In genomic region chr16:10871157-10871991, GRCh38 we compare ENCODE assay signal across 9 cellular contexts. TPM values are rescaled to one million over a fixed set of nuclear protein-coding genes. Genes with fewer than 3 reads are reported as not detected.
DNase-seq lines count a peak whose midpoint lies in the region; ATAC-seq and TF ChIP-seq lines count a peak whose summit lies in the region.
"Had no signal": no experiment of that assay in that cellular context is flagged by ENCODE, and none has a peak within 500 bp of the region (broad histone marks: within the 10 kb centered on the region; RNA-seq: fewer than 3 reads in every experiment).

No MANE protein-coding gene starts in this region.

- ATAC-seq in GM21526 (IDR thresholded peaks at IDR 0.05; ENCODE audit: low FRiP score, unreplicated experiment), result peak; percentile 51
- ATAC-seq in foreskin keratinocyte, result peak; percentile 91

- intact Hi-C loops in Caco-2 (cut with micrococcal nuclease; ENCODE audit: unreplicated experiment), result no loop called here

- peaks cover 24% of the 10 kb centered on the region for H3K27me3 Mint-ChIP-seq in activated CD4-positive, alpha-beta T cell treated with anti-CD3 and anti-CD28 coated beads, Interleukin-2, amount 10 ng/mL, durations not matched to agents 7 days and 5 days
- H3K27me3 Mint-ChIP-seq in Caco-2 (ENCODE audit: insufficient read depth, unreplicated experiment) (peaks cover 9% of the 10 kb centered on the region), mesothelial cell of epicardium (ENCODE audit: low read depth) (peaks cover 72% of the 10 kb centered on the region)

- H3K4me1 ChIP-seq in foreskin keratinocyte, result peaks cover 11% of the 10 kb centered on the region
- no peaks in the 10 kb centered on the region; the same call in 1 of the 2 replicates for H3K4me1 ChIP-seq in Caco-2

- peak overlapping the region; percentile 41 for H3K4me3 Mint-ChIP-seq in activated CD4-positive, alpha-beta T cell treated with anti-CD3 and anti-CD28 coated beads, Interleukin-2, amount 10 ng/mL, durations not matched to agents 7 days and 5 days
- H3K4me3 Mint-ChIP-seq in Caco-2 (ENCODE audit: unreplicated experiment) (no peak overlapping the region), mesothelial cell of epicardium (no peak overlapping the region)

- peak overlapping the region; percentile 86 for H3K27ac Mint-ChIP-seq in activated CD4-positive, alpha-beta T cell treated with anti-CD3 and anti-CD28 coated beads, Interleukin-2, amount 10 ng/mL, durations not matched to agents 7 days and 5 days
- no peak overlapping the region for H3K27ac Mint-ChIP-seq in Caco-2 (ENCODE audit: unreplicated experiment)
- no peak overlapping the region for H3K27ac Mint-ChIP-seq in mesothelial cell of epicardium

- no peaks in the 10 kb centered on the region for H3K9me3 Mint-ChIP-seq in activated CD4-positive, alpha-beta T cell treated with anti-CD3 and anti-CD28 coated beads, Interleukin-2, amount 10 ng/mL, durations not matched to agents 7 days and 5 days
- H3K9me3 Mint-ChIP-seq in Caco-2 (ENCODE audit: unreplicated experiment), result no peaks in the 10 kb centered on the region
- no peaks in the 10 kb centered on the region for H3K9me3 Mint-ChIP-seq in mesothelial cell of epicardium

- no TSS peak for BruUV-seq in Caco-2 (replicated peaks; lab: Mats Ljungman, UMichigan)

- H3K36me3 Mint-ChIP-seq in activated CD4-positive, alpha-beta T cell treated with anti-CD3 and anti-CD28 coated beads, Interleukin-2, amount 10 ng/mL, durations not matched to agents 7 days and 5 days (ENCODE audit: low read depth), result peaks cover 2% of the 10 kb centered on the region
- H3K36me3 Mint-ChIP-seq in Caco-2 (ENCODE audit: insufficient read depth, unreplicated experiment), result no peaks in the 10 kb centered on the region
- no peaks in the 10 kb centered on the region for H3K36me3 Mint-ChIP-seq in mesothelial cell of epicardium

- no peaks in the 10 kb centered on the region for H3K9me3 ChIP-seq in Caco-2

- CTCF ChIA-PET in activated CD4-positive, alpha-beta T cell treated with anti-CD3 and anti-CD28 coated beads, Interleukin-2, amount 10 ng/mL, durations not matched to agents 7 days and 5 days (lab: Charles Lee), result interaction anchor here (0.6 to 1.4 kb wide), 5 partner anchors 8 to 489 kb away, joined by 3 read pairs; no protein-coding TSS in a partner anchor
- CTCF ChIA-PET in Caco-2 (lab: Charles Lee), result no interaction called here

- no peak overlapping the region for H3K4me3 ChIP-seq in Caco-2 (ENCODE audit: low read depth, low read length)

- H3K27me3 ChIP-seq in foreskin keratinocyte (peaks cover 27% of the 10 kb centered on the region), Caco-2 (replicated peaks; ENCODE audit: control insufficient read depth, insufficient read depth, low read length) (no peaks in the 10 kb centered on the region)

- H3K36me3 ChIP-seq in Caco-2 (ENCODE audit: control insufficient read depth, insufficient read depth, low read length), result no peaks in the 10 kb centered on the region

- TF ChIP-seq CTCF in foreskin keratinocyte (conservative IDR thresholded peaks at IDR 0.05), result no peak
- TF ChIP-seq CTCF in Caco-2 (IDR thresholded peaks at IDR 0.05; ENCODE audit: insufficient read depth in 1 of 2, low read depth in 1 of 2, low read length in 1 of 2, severe bottlenecking in 1 of 2, unreplicated experiment in 1 of 2), result no peak
- no peak for TF ChIP-seq CTCF in mesothelial cell of epicardium (IDR thresholded peaks at IDR 0.05; ENCODE audit: unreplicated experiment)

- DNase-seq in Daoy (ENCODE audit: low read depth) (peak; percentile 92), LoVo (ENCODE audit: low spot score) (peak; percentile 49), foreskin keratinocyte (peak; percentile 59 to 76), Caco-2 (no peak), mesothelial cell of epicardium (ENCODE audit: low spot score in 2 of 2, unreplicated experiment in 2 of 2) (no peak)
- DNase-seq in activated CD4-positive, alpha-beta T cell treated with anti-CD3 and anti-CD28 coated beads, Interleukin-2, amount 10 ng/mL, durations not matched to agents 7 days and 5 days, result peak; percentile 74
- DNase-seq in stimulated activated CD4-positive, alpha-beta T cell treated with anti-CD3 and anti-CD28 coated beads, Interleukin-15, amount 100 ng/mL, for 24 hours, result peak; percentile 79

- POLR2A ChIA-PET in activated CD4-positive, alpha-beta T cell treated with anti-CD3 and anti-CD28 coated beads, Interleukin-2, amount 10 ng/mL, durations not matched to agents 7 days and 5 days (lab: Charles Lee), result no interaction called here
- POLR2A ChIA-PET in Caco-2 (lab: Charles Lee), result no interaction called here

- peaks cover 78% of the 10 kb centered on the region for H3K4me1 Mint-ChIP-seq in activated CD4-positive, alpha-beta T cell treated with anti-CD3 and anti-CD28 coated beads, Interleukin-2, amount 10 ng/mL, durations not matched to agents 7 days and 5 days
- H3K4me1 Mint-ChIP-seq in Caco-2 (ENCODE audit: low read depth, unreplicated experiment) (no peaks in the 10 kb centered on the region), mesothelial cell of epicardium (no peaks in the 10 kb centered on the region)

- H3K27ac ChIP-seq in foreskin keratinocyte, result no peak overlapping the region
- H3K27ac ChIP-seq: VCaP had no signal

RNA-seq across cellular contexts. Expression of gene CIITA, which starts 5.6 kb away (rescaled TPM):
- not detected in 2 replicates for total RNA-seq in Daoy (2014; rRNA removed; shearing (Covaris generic))
- 10 to 100 TPM; 21.5 to 24.6 TPM for total RNA-seq in activated CD4-positive, alpha-beta T cell treated with anti-CD3 and anti-CD28 coated beads, Interleukin-2, amount 10 ng/mL, durations not matched to agents 7 days and 5 days
- total RNA-seq in foreskin keratinocyte, result 0.07 TPM in 1 of 2 replicates, not detected in the other
- polyA plus RNA-seq in foreskin keratinocyte, result 0.03 and 0.06 TPM in 2 replicates
- total RNA-seq in Caco-2 (2022), result 0.27 and 0.37 TPM in 2 replicates
- 0.20 TPM in 2 of 3 replicates, not detected in the other for total RNA-seq in mesothelial cell of epicardium

RNA-seq across cellular contexts. Expression of gene TVP23A, which starts 52.8 kb away (rescaled TPM):
- not detected in 2 replicates for total RNA-seq in Daoy (2014; rRNA removed; shearing (Covaris generic))
- total RNA-seq in activated CD4-positive, alpha-beta T cell treated with anti-CD3 and anti-CD28 coated beads, Interleukin-2, amount 10 ng/mL, durations not matched to agents 7 days and 5 days, result not detected
- total RNA-seq in foreskin keratinocyte (not detected in 2 replicates), Caco-2 (2022) (not detected in 2 replicates), mesothelial cell of epicardium (9.5 to 9.9 TPM (median 9.8 TPM) in 3 replicates)
- polyA plus RNA-seq in foreskin keratinocyte, result not detected in 2 replicates

Comparison
In these comparisons a context has a peak if more than half of its experiments do, and no peak if none do; other contexts are left out.
1. DNase-seq: peak in Daoy (single experiment), LoVo (single experiment), activated CD4-positive, alpha-beta T cell treated with anti-CD3 and anti-CD28 coated beads, Interleukin-2, amount 10 ng/mL, durations not matched to agents 7 days and 5 days (single experiment), foreskin keratinocyte (2 of 2) and stimulated activated CD4-positive, alpha-beta T cell treated with anti-CD3 and anti-CD28 coated beads, Interleukin-15, amount 100 ng/mL, for 24 hours (single experiment); none in Caco-2 (0 of 2) and mesothelial cell of epicardium (0 of 2).
2. RNA of gene CIITA, which starts 5.6 kb away (total RNA-seq): 21.5 to 24.6 TPM in activated CD4-positive, alpha-beta T cell treated with anti-CD3 and anti-CD28 coated beads, Interleukin-2, amount 10 ng/mL, durations not matched to agents 7 days and 5 days; 0.27 to 0.37 TPM in Caco-2, 0.20 TPM in mesothelial cell of epicardium, 0.07 TPM in foreskin keratinocyte and not detected in Daoy; every median in the first group is over 10 times any median in the second.
3. RNA of gene TVP23A, which starts 52.8 kb away (total RNA-seq): 9.5 to 9.9 TPM in mesothelial cell of epicardium; not detected in Daoy, not detected in activated CD4-positive, alpha-beta T cell treated with anti-CD3 and anti-CD28 coated beads, Interleukin-2, amount 10 ng/mL, durations not matched to agents 7 days and 5 days, not detected in foreskin keratinocyte and not detected in Caco-2; every median in the first group is over 10 times any median in the second.